Comparison of ENCODE assay signal across 9 cellular contexts in genomic region chr11:13329670-13330401, GRCh38. TPM values are rescaled to one million over a fixed set of nuclear protein-coding genes. Genes with fewer than 3 reads are reported as not detected.
A peak's percentile ranks its signal among the peaks of the same experiment; 100 is the strongest.
DNase-seq lines count a peak whose midpoint lies in the region; ATAC-seq and TF ChIP-seq lines count a peak whose summit lies in the region.
"Had no signal": no experiment of that assay in that cellular context is flagged by ENCODE, and none has a peak within 500 bp of the region (broad histone marks: within the 10 kb centered on the region; RNA-seq: fewer than 3 reads in every experiment).

No MANE protein-coding gene starts in this region.

- no peak overlapping the region for H3K4me3 Mint-ChIP-seq in activated CD4-positive, alpha-beta T cell treated with anti-CD3 and anti-CD28 coated beads, Interleukin-2, amount 10 ng/mL, durations not matched to agents 7 days and 5 days

- ATAC-seq in Right ventricle myocardium inferior (peak; percentile 90), GM21529 (IDR thresholded peaks at IDR 0.05; ENCODE audit: unreplicated experiment) (no peak)

- no peaks in the 10 kb centered on the region for H3K36me3 ChIP-seq in thyroid gland

- no peaks in the 10 kb centered on the region for H3K27me3 ChIP-seq in thyroid gland

- no peak for TF ChIP-seq POLR2A in thyroid gland (IDR thresholded peaks at IDR 0.05)

- 50 to 65% methylated on average over 11 to 12 of the region's 12 CpGs for WGBS in thyroid gland, 2 donors

- TF ChIP-seq CTCF in epithelial cell of esophagus (IDR thresholded peaks at IDR 0.05; ENCODE audit: insufficient read depth, low read depth, low read length, missing control alignments) (no peak), thyroid gland (IDR thresholded peaks at IDR 0.05) (no peak)

- H3K9me3 ChIP-seq in thyroid gland, result no peaks in the 10 kb centered on the region

- H3K36me3 Mint-ChIP-seq in activated CD4-positive, alpha-beta T cell treated with anti-CD3 and anti-CD28 coated beads, Interleukin-2, amount 10 ng/mL, durations not matched to agents 7 days and 5 days (ENCODE audit: low read depth), result peaks cover 23% of the 10 kb centered on the region

- no peak for DNase-seq in Right ventricle myocardium inferior (ENCODE audit: missing footprints)
- no peak for DNase-seq in cardiac septum (ENCODE audit: low spot score)
- peak; percentile 97 for DNase-seq in NCI-H69 (lab: John Stamatoyannopoulos, UW)
- peak; percentile 75 for DNase-seq in epithelial cell of esophagus (ENCODE audit: low read depth)
- DNase-seq in thyroid gland, result peak; percentile 81 to 84
- DNase-seq in activated effector memory CD4-positive, alpha-beta T cell treated with anti-CD3 and anti-CD28 coated beads, Interleukin-2, amount 50 U/mL, for 16 hours, result no peak
- no peak for DNase-seq in activated CD4-positive, alpha-beta T cell treated with anti-CD3 and anti-CD28 coated beads, Interleukin-2, amount 10 ng/mL, durations not matched to agents 7 days and 5 days
- DNase-seq: central memory CD4-positive, alpha-beta T cell had no signal

- H3K4me3 ChIP-seq in epithelial cell of esophagus (ENCODE audit: low read length), result no peak overlapping the region
- H3K4me3 ChIP-seq in thyroid gland (replicated peaks in 1 of 3), result no peak overlapping the region

- H3K9me3 Mint-ChIP-seq in activated CD4-positive, alpha-beta T cell treated with anti-CD3 and anti-CD28 coated beads, Interleukin-2, amount 10 ng/mL, durations not matched to agents 7 days and 5 days, result no peaks in the 10 kb centered on the region

- no peak overlapping the region for H3K27ac Mint-ChIP-seq in activated CD4-positive, alpha-beta T cell treated with anti-CD3 and anti-CD28 coated beads, Interleukin-2, amount 10 ng/mL, durations not matched to agents 7 days and 5 days

- H3K27ac ChIP-seq in thyroid gland, result peak overlapping the region; percentile 63 to 78 (median 68)

- CTCF ChIA-PET in activated CD4-positive, alpha-beta T cell treated with anti-CD3 and anti-CD28 coated beads, Interleukin-2, amount 10 ng/mL, durations not matched to agents 7 days and 5 days (lab: Charles Lee), result interaction anchor here (1.6 kb wide), 1 partner anchor 9 kb away, joined by 4 read pairs; no protein-coding TSS in a partner anchor

- H3K4me1 Mint-ChIP-seq in activated CD4-positive, alpha-beta T cell treated with anti-CD3 and anti-CD28 coated beads, Interleukin-2, amount 10 ng/mL, durations not matched to agents 7 days and 5 days, result peaks cover 33% of the 10 kb centered on the region

- intact Hi-C loops in Right ventricle myocardium inferior (cut with DNase I), result no loop called here
- intact Hi-C loops in cardiac septum (cut with DNase I), result loop anchor here (2.0 kb wide), 1 partner anchor 53 kb away; the partner anchor contains the start of gene BMAL1
- intact Hi-C loops in thyroid gland (cut with DNase I), result no loop called here

- peaks cover 70 to 84% of the 10 kb centered on the region in 2 donors for H3K4me1 ChIP-seq in thyroid gland

- H3K27me3 Mint-ChIP-seq in activated CD4-positive, alpha-beta T cell treated with anti-CD3 and anti-CD28 coated beads, Interleukin-2, amount 10 ng/mL, durations not matched to agents 7 days and 5 days, result no peaks in the 10 kb centered on the region

- POLR2A ChIA-PET in activated CD4-positive, alpha-beta T cell treated with anti-CD3 and anti-CD28 coated beads, Interleukin-2, amount 10 ng/mL, durations not matched to agents 7 days and 5 days (lab: Charles Lee), result no interaction called here

RNA-seq across cellular contexts. Expression of gene BMAL1, which starts 52.2 kb away (rescaled TPM):
- total RNA-seq in Right ventricle myocardium inferior (9.5 TPM), cardiac septum (11.6 TPM), thyroid gland (10 to 100 TPM; 41.2 to 97.5 (median 50.7) TPM)
- total RNA-seq in activated CD4-positive, alpha-beta T cell treated with anti-CD3 and anti-CD28 coated beads, Interleukin-2, amount 10 ng/mL, durations not matched to agents 7 days and 5 days, result 10 to 100 TPM; 32.0 to 36.9 TPM

Comparison
In these comparisons a context has a peak if more than half of its experiments do, and no peak if none do; other contexts are left out.
1. DNase-seq: peak in NCI-H69 (single experiment), epithelial cell of esophagus (single experiment) and thyroid gland (2 of 2); none in Right ventricle myocardium inferior (single experiment), cardiac septum (single experiment), activated effector memory CD4-positive, alpha-beta T cell treated with anti-CD3 and anti-CD28 coated beads, Interleukin-2, amount 50 U/mL, for 16 hours (single experiment) and activated CD4-positive, alpha-beta T cell treated with anti-CD3 and anti-CD28 coated beads, Interleukin-2, amount 10 ng/mL, durations not matched to agents 7 days and 5 days (single experiment).